ENCODE assay signal across 10 cellular contexts in genomic region chr13:97339019-97339988, GRCh38.
A peak's percentile ranks its signal among the peaks of the same experiment; 100 is the strongest.
DNase-seq lines count a peak whose midpoint lies in the region; ATAC-seq, FAIRE-seq and TF ChIP-seq lines count a peak whose summit lies in the region.
"Had no signal": no experiment of that assay in that cellular context is flagged by ENCODE, and none has a peak within 500 bp of the region (broad histone marks: within the 10 kb centered on the region; RNA-seq: fewer than 3 reads in every experiment).

No MANE protein-coding gene starts in this region.

- no peak overlapping the region for H3K4ac ChIP-seq in neuronal stem cell (ENCODE audit: low read length)

- H3F3A ChIP-seq in GM23338 (replicated peaks; ENCODE audit: low read depth) = no peaks in the 10 kb centered on the region

- H3K4me2 ChIP-seq in GM23338 = no peak overlapping the region
- H3K4me2 ChIP-seq in neuronal stem cell (ENCODE audit: insufficient read depth, low read length, poor library complexity, severe bottlenecking) = no peak overlapping the region

- no peak overlapping the region for H2BK120ac ChIP-seq in neuronal stem cell (ENCODE audit: low read depth, low read length)

- no peak overlapping the region for H3K14ac ChIP-seq in neuronal stem cell (ENCODE audit: low read length)

- no peak overlapping the region for H3K18ac ChIP-seq in neuronal stem cell (ENCODE audit: low read length)

- no peak overlapping the region for H3K23ac ChIP-seq in neuronal stem cell (ENCODE audit: low read depth, low read length, poor library complexity)

- no peak overlapping the region for H2BK15ac ChIP-seq in neuronal stem cell (ENCODE audit: low read length)

- H3K27ac ChIP-seq in GM23338 (ENCODE audit: low read depth) (no peak overlapping the region), brain microvascular endothelial cell (no peak overlapping the region), kidney (ENCODE audit: low read depth in 2 of 2, low read length in 2 of 2) (peak overlapping the region; percentile 26 to 40), stomach (peak overlapping the region; percentile 43 to 84 (median 81)), neuronal stem cell (replicated peaks; ENCODE audit: low read length) (no peak overlapping the region)
- H3K27ac ChIP-seq: neutrophil had no signal

- no peak overlapping the region for H2AK5ac ChIP-seq in neuronal stem cell (ENCODE audit: low read depth, low read length)

- no peaks in the 10 kb centered on the region for H3K9me2 ChIP-seq in GM23338 (ENCODE audit: insufficient read depth)

- H3K4me1 Mint-ChIP-seq in GM23338 = peaks cover 4% of the 10 kb centered on the region; the same call in 1 of the 3 replicates
- H3K4me1 Mint-ChIP-seq: activated naive CD8-positive, alpha-beta T cell treated with anti-CD3 and anti-CD28 coated beads, Interleukin-2, amount 10 ng/mL, durations not matched to agents 7 days and 5 days had no signal

- no peak overlapping the region for H3K27ac Mint-ChIP-seq in GM23338
- H3K27ac Mint-ChIP-seq: activated naive CD8-positive, alpha-beta T cell treated with anti-CD3 and anti-CD28 coated beads, Interleukin-2, amount 10 ng/mL, durations not matched to agents 7 days and 5 days had no signal

- no peaks in the 10 kb centered on the region for H3K9me3 Mint-ChIP-seq in GM23338
- H3K9me3 Mint-ChIP-seq: activated naive CD8-positive, alpha-beta T cell treated with anti-CD3 and anti-CD28 coated beads, Interleukin-2, amount 10 ng/mL, durations not matched to agents 7 days and 5 days had no signal

- WGBS in stomach, 5 donors = 53 to 67% (median 61%) methylated on average over 21 of the region's 21 CpGs
- 100% methylated on average over 1 of the region's 21 CpGs for WGBS in neuronal stem cell (ENCODE audit: extremely low coverage in 2 of 2, insufficient read length in 2 of 2, insufficient replicate concordance in 1 of 2), 2 donors

- no peak overlapping the region for H2BK12ac ChIP-seq in neuronal stem cell (ENCODE audit: low read length)

- no peak for DNase-seq in GM23338 (ENCODE audit: low spot score)
- peak; percentile 34 for DNase-seq in brain microvascular endothelial cell
- DNase-seq in kidney = no peak
- DNase-seq in stomach = peak; percentile 29
- no peak for DNase-seq in T1000 (lab: John Stamatoyannopoulos, UW)
- DNase-seq in neuronal stem cell (ENCODE audit: low spot score) = no peak
- DNase-seq: activated naive CD8-positive, alpha-beta T cell treated with anti-CD3 and anti-CD28 coated beads, Interleukin-2, amount 10 ng/mL, durations not matched to agents 7 days and 5 days had no signal

- no peaks in the 10 kb centered on the region for H4K20me1 ChIP-seq in GM23338 (replicated peaks; ENCODE audit: insufficient read depth)

- TF ChIP-seq POLR2A in stomach (IDR thresholded peaks at IDR 0.05) = no peak

- no peaks in the 10 kb centered on the region for H3K36me3 ChIP-seq in GM23338 (ENCODE audit: insufficient read depth)
- peaks cover 20% of the 10 kb centered on the region for H3K36me3 ChIP-seq in brain microvascular endothelial cell (replicated peaks)
- H3K36me3 ChIP-seq in kidney (ENCODE audit: control insufficient read depth in 1 of 2, insufficient read depth in 2 of 2, low read length in 2 of 2) = peaks cover 5 to 17% of the 10 kb centered on the region in 2 donors
- peaks cover 3 to 52% (median 37%) of the 10 kb centered on the region in 4 donors for H3K36me3 ChIP-seq in stomach
- H3K36me3 ChIP-seq in neuronal stem cell (replicated peaks in 1 of 2; ENCODE audit: control insufficient read depth in 2 of 2, insufficient read depth in 2 of 2, low read length in 2 of 2) = peaks cover 2 to 8% of the 10 kb centered on the region in 2 donors
- H3K36me3 ChIP-seq: neutrophil had no signal

- H3K27me3 ChIP-seq in GM23338 (ENCODE audit: insufficient read depth) (no peaks in the 10 kb centered on the region), brain microvascular endothelial cell (replicated peaks) (no peaks in the 10 kb centered on the region), stomach (no peaks in the 10 kb centered on the region), neuronal stem cell (ENCODE audit: control insufficient read depth in 3 of 3, insufficient read depth in 3 of 3, low read depth in 1 of 3, low read length in 3 of 3) (no peaks in the 10 kb centered on the region)
- H3K27me3 ChIP-seq: neutrophil had no signal

- H3K9ac ChIP-seq in kidney (ENCODE audit: low read length in 2 of 2) = no peak overlapping the region
- H3K9ac ChIP-seq in neuronal stem cell (ENCODE audit: low read depth, low read length, poor library complexity) = no peak overlapping the region

- no peak overlapping the region for H4K8ac ChIP-seq in neuronal stem cell (ENCODE audit: low read depth, low read length)

- no peaks in the 10 kb centered on the region for H3K79me1 ChIP-seq in neuronal stem cell (ENCODE audit: low read depth, low read length)

- TF ChIP-seq CTCF in GM23338 (conservative IDR thresholded peaks at IDR 0.05; ENCODE audit: low read depth in 2 of 2) (no peak), brain microvascular endothelial cell (IDR thresholded peaks at IDR 0.05; ENCODE audit: low read depth, low read length, missing control alignments) (no peak), kidney (IDR thresholded peaks at IDR 0.05; ENCODE audit: borderline replicate concordance, extremely low read depth, insufficient read depth) (no peak), stomach (IDR thresholded peaks at IDR 0.05) (no peak)

- H2AFZ ChIP-seq in GM23338 = 0 out of 2 replicates have a peak overlapping the region, but pooled peaks have one; percentile 38
- H2AFZ ChIP-seq in neuronal stem cell (ENCODE audit: low read length) = no peak overlapping the region

- intact Hi-C loops in kidney (cut with DNase I) = loop anchor here (10.0 kb wide), 1 partner anchor 115 kb away; the partner anchor contains the start of gene MBNL2
- intact Hi-C loops in stomach (cut with DNase I; ENCODE audit: low total_unique reads) = no loop called here

- FAIRE-seq in kidney (lab: Jason Lieb, UNC) = no peak

- no peaks in the 10 kb centered on the region for H3K9me3 ChIP-seq in kidney (ENCODE audit: control insufficient read depth in 1 of 2, low read length in 2 of 2)
- no peaks in the 10 kb centered on the region for H3K9me3 ChIP-seq in stomach
- no peaks in the 10 kb centered on the region for H3K9me3 ChIP-seq in neuronal stem cell (replicated peaks in 1 of 2; ENCODE audit: control insufficient read depth in 2 of 2, insufficient read depth in 1 of 2, low read depth in 1 of 2, low read length in 2 of 2)
- H3K9me3 ChIP-seq: neutrophil had no signal

- H3K4me3 Mint-ChIP-seq in GM23338 = no peak overlapping the region
- H3K4me3 Mint-ChIP-seq: activated naive CD8-positive, alpha-beta T cell treated with anti-CD3 and anti-CD28 coated beads, Interleukin-2, amount 10 ng/mL, durations not matched to agents 7 days and 5 days had no signal

- TF ChIP-seq EP300 in stomach (IDR thresholded peaks at IDR 0.05) = no peak

- in situ Hi-C loops in brain microvascular endothelial cell (cut with HindIII; ENCODE audit: low pct_ligation_motif_present, low sequenced_read_pairs) = no loop called here

- no peak for ATAC-seq in GM23338
- ATAC-seq in GM19467 (IDR thresholded peaks at IDR 0.05; ENCODE audit: unreplicated experiment) = no peak
- no peak for ATAC-seq in HG03135 (IDR thresholded peaks at IDR 0.05; ENCODE audit: unreplicated experiment)

- no peak overlapping the region for H4K91ac ChIP-seq in neuronal stem cell (ENCODE audit: low read depth, low read length, poor library complexity)

- H2BK5ac ChIP-seq in neuronal stem cell (ENCODE audit: low read length) = no peak overlapping the region

- H3K4me3 ChIP-seq in GM23338 = no peak overlapping the region
- H3K4me3 ChIP-seq in brain microvascular endothelial cell (ENCODE audit: low read depth, low read length) = no peak overlapping the region
- H3K4me3 ChIP-seq in kidney (ENCODE audit: low read length in 2 of 2) = no peak overlapping the region
- no peak overlapping the region for H3K4me3 ChIP-seq in stomach
- no peak overlapping the region for H3K4me3 ChIP-seq in neuronal stem cell (ENCODE audit: low read length in 2 of 2)

- no peaks in the 10 kb centered on the region for H3K36me3 Mint-ChIP-seq in GM23338 (ENCODE audit: low read depth)
- H3K36me3 Mint-ChIP-seq: activated naive CD8-positive, alpha-beta T cell treated with anti-CD3 and anti-CD28 coated beads, Interleukin-2, amount 10 ng/mL, durations not matched to agents 7 days and 5 days had no signal

- H3K79me2 ChIP-seq in GM23338 (replicated peaks; ENCODE audit: insufficient read depth) = no peaks in the 10 kb centered on the region

- no peaks in the 10 kb centered on the region for H3K27me3 Mint-ChIP-seq in GM23338 (ENCODE audit: insufficient read depth, low read depth, poor library complexity)
- H3K27me3 Mint-ChIP-seq: activated naive CD8-positive, alpha-beta T cell treated with anti-CD3 and anti-CD28 coated beads, Interleukin-2, amount 10 ng/mL, durations not matched to agents 7 days and 5 days had no signal

- peaks cover 4% of the 10 kb centered on the region; the same call in 1 of the 2 replicates for H3K4me1 ChIP-seq in GM23338 (ENCODE audit: insufficient read depth)
- H3K4me1 ChIP-seq in kidney (ENCODE audit: control insufficient read depth in 1 of 2, insufficient read depth in 1 of 2, low read depth in 1 of 2, low read length in 2 of 2) = peaks cover 5 to 14% of the 10 kb centered on the region in 2 donors
- H3K4me1 ChIP-seq in stomach = peaks cover 4 to 63% (median 38%) of the 10 kb centered on the region in 4 donors
- H3K4me1 ChIP-seq in neuronal stem cell (ENCODE audit: control insufficient read depth in 2 of 2, insufficient read depth in 1 of 2, low read depth in 1 of 2, low read length in 2 of 2) = peaks cover 0 to 5% of the 10 kb centered on the region in 2 donors

TF ChIP-seq in GM23338, 12 proteins besides CTCF, POLR2A, EP300 and RAD21 (continues in another document):
- TF ChIP-seq EZH2 (IDR thresholded peaks at IDR 0.05; ENCODE audit: low read depth, unreplicated experiment) = no peak
- TF ChIP-seq JUNB (IDR thresholded peaks at IDR 0.05; ENCODE audit: unreplicated experiment) = no peak
- no peak for TF ChIP-seq EZH2phosphoT487 (IDR thresholded peaks at IDR 0.05; ENCODE audit: unreplicated experiment)

Comparison
In these comparisons a context has a peak if more than half of its experiments do, and no peak if none do; other contexts are left out.
1. DNase-seq: peak in brain microvascular endothelial cell (single experiment) and stomach (single experiment); none in GM23338 (single experiment), kidney (single experiment), T1000 (single experiment) and neuronal stem cell (single experiment).
2. H3K27ac ChIP-seq: peak in kidney (2 of 2) and stomach (5 of 5); none in GM23338 (single experiment), brain microvascular endothelial cell (single experiment) and neuronal stem cell (single experiment).